11 cellular contexts compared by ENCODE assay signal in genomic region chr18:8426401-8426800, GRCh38.
DNase-seq lines count a peak whose midpoint lies in the region; ATAC-seq and TF ChIP-seq lines count a peak whose summit lies in the region.
"Had no signal": no experiment of that assay in that cellular context is flagged by ENCODE, and none has a peak within 500 bp of the region (broad histone marks: within the 10 kb centered on the region; RNA-seq: fewer than 3 reads in every experiment).

No MANE protein-coding gene starts in this region.

- no peak overlapping the region for H3K9ac ChIP-seq in neuronal stem cell (ENCODE audit: low read depth, low read length, poor library complexity)

- H2BK15ac ChIP-seq in neuronal stem cell (ENCODE audit: low read length) = no peak overlapping the region

- no peaks in the 10 kb centered on the region for H3K79me1 ChIP-seq in neuronal stem cell (ENCODE audit: low read depth, low read length)

- H3K4ac ChIP-seq in neuronal stem cell (ENCODE audit: low read length) = no peak overlapping the region

- peak overlapping the region; percentile 60 for H3K18ac ChIP-seq in neuronal stem cell (ENCODE audit: low read length)

- H4K91ac ChIP-seq in neuronal stem cell (ENCODE audit: low read depth, low read length, poor library complexity) = no peak overlapping the region

- no peak overlapping the region for H2BK12ac ChIP-seq in neuronal stem cell (ENCODE audit: low read length)

- H3K27ac ChIP-seq in neuronal stem cell (replicated peaks; ENCODE audit: low read length) = no peak overlapping the region
- no peak overlapping the region for H3K27ac ChIP-seq in RWPE1
- H3K27ac ChIP-seq: Peyer's patch had no signal

- no peak overlapping the region for H2BK5ac ChIP-seq in neuronal stem cell (ENCODE audit: low read length)

- WGBS in neuronal stem cell (ENCODE audit: extremely low coverage in 2 of 2, insufficient read length in 2 of 2, insufficient replicate concordance in 1 of 2), 2 donors = no CpG with 5 or more reads among the region's 13 CpGs

- H3K4me3 ChIP-seq in astrocyte of the cerebellum (ENCODE audit: low read depth, low read length) (no peak overlapping the region), neuronal stem cell (ENCODE audit: low read length in 2 of 2) (no peak overlapping the region)
- H3K4me3 ChIP-seq: Peyer's patch had no signal

- no peaks in the 10 kb centered on the region for H3K9me3 ChIP-seq in neuronal stem cell (replicated peaks in 1 of 2; ENCODE audit: control insufficient read depth in 2 of 2, insufficient read depth in 1 of 2, low read depth in 1 of 2, low read length in 2 of 2)
- H3K9me3 ChIP-seq: Peyer's patch had no signal

- no peak overlapping the region for H3K14ac ChIP-seq in neuronal stem cell (ENCODE audit: low read length)

- H3K36me3 ChIP-seq in neuronal stem cell (replicated peaks in 1 of 2; ENCODE audit: control insufficient read depth in 2 of 2, insufficient read depth in 2 of 2, low read length in 2 of 2) = no peaks in the 10 kb centered on the region
- H3K36me3 ChIP-seq: Peyer's patch had no signal

- TF ChIP-seq CTCF in astrocyte of the cerebellum (IDR thresholded peaks at IDR 0.05; ENCODE audit: low read depth, low read length, missing control alignments) = peak; percentile 19
- TF ChIP-seq CTCF in RWPE1 (conservative IDR thresholded peaks at IDR 0.05; ENCODE audit: low read depth) = no peak

- H3K4me2 ChIP-seq in neuronal stem cell (ENCODE audit: insufficient read depth, low read length, poor library complexity, severe bottlenecking) = no peak overlapping the region

- CTCF ChIA-PET in RWPE1 (lab: Yijun Ruan, JAX) = interaction anchor here (0.5 to 1.1 kb wide), 2 partner anchors 54 to 663 kb away, joined by 3 to 6 read pairs; no protein-coding TSS in a partner anchor

- peak overlapping the region; percentile 90 for H2AK5ac ChIP-seq in neuronal stem cell (ENCODE audit: low read depth, low read length)

- H2BK120ac ChIP-seq in neuronal stem cell (ENCODE audit: low read depth, low read length) = no peak overlapping the region

- peak; percentile 46 for DNase-seq in DMS53 (lab: John Stamatoyannopoulos, UW)
- no peak for DNase-seq in DMS53 treated with DMSO at 0.1 percent for 48 hours (lab: John Stamatoyannopoulos, UW; ENCODE audit: unreplicated experiment)
- peak; percentile 4 for DNase-seq in HT-29 (ENCODE audit: low spot score)
- no peak for DNase-seq in astrocyte of the cerebellum (ENCODE audit: low read depth)
- no peak for DNase-seq in neuronal stem cell (ENCODE audit: low spot score)
- no peak for DNase-seq in RWPE1 (ENCODE audit: low spot score)
- DNase-seq: Peyer's patch had no signal

- ATAC-seq in GM19324 (IDR thresholded peaks at IDR 0.05; ENCODE audit: low FRiP score, unreplicated experiment) (no peak), HG02571 (IDR thresholded peaks at IDR 0.05; ENCODE audit: unreplicated experiment) (no peak)
- ATAC-seq: left colon, sciatic nerve had no signal

- H2AFZ ChIP-seq in neuronal stem cell (ENCODE audit: low read length) = no peak overlapping the region

- POLR2A ChIA-PET in RWPE1 (lab: Yijun Ruan, JAX; ENCODE audit: low non-redundant PET) = no interaction called here

- in situ Hi-C loops in astrocyte of the cerebellum (cut with HindIII; ENCODE audit: low sequenced_read_pairs) = no loop called here

- H3K4me1 ChIP-seq in neuronal stem cell (ENCODE audit: control insufficient read depth in 2 of 2, insufficient read depth in 1 of 2, low read depth in 1 of 2, low read length in 2 of 2) = peaks cover 1 to 2% of the 10 kb centered on the region in 2 donors
- H3K4me1 ChIP-seq: Peyer's patch had no signal

- no peaks in the 10 kb centered on the region for H3K27me3 ChIP-seq in neuronal stem cell (ENCODE audit: control insufficient read depth in 3 of 3, insufficient read depth in 3 of 3, low read depth in 1 of 3, low read length in 3 of 3)
- H3K27me3 ChIP-seq: Peyer's patch had no signal

- no peak overlapping the region for H4K8ac ChIP-seq in neuronal stem cell (ENCODE audit: low read depth, low read length)

- H3K23ac ChIP-seq in neuronal stem cell (ENCODE audit: low read depth, low read length, poor library complexity) = no peak overlapping the region

Comparison
In these comparisons a context has a peak if more than half of its experiments do, and no peak if none do; other contexts are left out.
1. DNase-seq: peak in DMS53 (single experiment) and HT-29 (single experiment); none in DMS53 treated with DMSO at 0.1 percent for 48 hours (single experiment), astrocyte of the cerebellum (single experiment), neuronal stem cell (single experiment) and RWPE1 (single experiment).